In the genomic region with DNA sequence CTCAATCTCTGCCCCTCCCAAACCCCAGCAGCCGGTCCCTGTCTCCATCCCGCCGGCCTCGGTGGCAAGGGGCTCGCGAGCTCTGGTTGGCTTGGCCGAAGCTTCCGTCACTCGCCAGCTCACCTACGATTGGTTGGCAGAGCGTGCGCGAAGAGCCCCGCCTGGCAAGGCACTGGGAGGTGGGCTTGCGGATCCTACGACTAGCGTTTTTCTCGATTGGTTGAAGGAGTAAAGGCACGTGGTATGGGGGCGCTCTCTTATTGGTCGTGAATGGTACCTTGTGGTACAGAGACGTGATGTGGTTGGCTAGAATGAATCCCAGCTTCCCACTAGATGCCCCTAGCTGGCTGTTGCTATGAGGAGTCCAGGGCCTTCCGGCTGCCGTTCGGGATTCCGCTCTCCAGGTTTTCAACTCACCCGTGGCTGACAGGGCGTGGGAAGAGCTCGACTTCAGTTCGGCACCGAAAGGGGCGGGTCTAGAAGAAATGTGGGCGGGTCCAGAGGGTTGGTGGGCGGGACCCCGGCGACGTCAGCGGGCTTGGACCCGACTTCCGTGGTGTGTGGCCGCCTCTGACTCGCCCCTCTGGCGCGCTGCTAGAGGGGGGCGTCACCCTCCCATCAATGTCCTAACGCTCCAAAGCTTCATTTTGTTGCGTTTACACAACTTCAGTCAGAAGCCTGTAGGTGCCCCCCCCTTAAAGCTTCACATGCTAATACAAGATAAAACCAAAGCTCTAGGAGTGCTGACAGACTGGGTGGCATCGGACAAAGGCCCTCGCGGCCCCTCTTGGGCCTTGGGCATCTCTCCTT, we compare ENCODE assay signal across 8 cellular contexts. TPM values are rescaled to one million over a fixed set of nuclear protein-coding genes. Genes with fewer than 3 reads are reported as not detected.
DNase-seq lines count a peak whose midpoint lies in the region; ATAC-seq and TF ChIP-seq lines count a peak whose summit lies in the region.

No MANE protein-coding gene starts in this region.

- peak overlapping the region; percentile 97 for H2AFZ ChIP-seq in IMR-90 (replicated peaks; ENCODE audit: low read length, poor library complexity)
- peak overlapping the region; percentile 95 for H2AFZ ChIP-seq in OCI-LY7 (ENCODE audit: low read length)

- peak overlapping the region; percentile 90 for H4K5ac ChIP-seq in IMR-90 (ENCODE audit: low read depth, low read length)

- H2BK5ac ChIP-seq in IMR-90 (ENCODE audit: low read depth, low read length, poor library complexity, severe bottlenecking): peak overlapping the region; percentile 89

- peaks cover 4% of the 10 kb centered on the region for H3K9me1 ChIP-seq in IMR-90 (ENCODE audit: insufficient read depth, low read length)

- H3K79me2 ChIP-seq in OCI-LY7 (ENCODE audit: insufficient read depth, low read depth, low read length): peaks cover 28% of the 10 kb centered on the region; the same call in 1 of the 2 replicates

- H3K4me3 ChIP-seq in IMR-90 (ENCODE audit: insufficient read depth, low read depth, low read length) (peak overlapping the region; percentile 77), OCI-LY7 (ENCODE audit: low read depth, low read length, poor library complexity, severe bottlenecking) (peak overlapping the region; percentile 85)

- H4K91ac ChIP-seq in IMR-90 (ENCODE audit: insufficient read depth, low read depth, low read length): peak overlapping the region; percentile 89

- peak overlapping the region; percentile 81 for H2BK20ac ChIP-seq in IMR-90 (ENCODE audit: low read depth, low read length)

- H3K4me2 ChIP-seq in IMR-90 (ENCODE audit: low read depth, low read length) (peak overlapping the region; percentile 84), OCI-LY7 (ENCODE audit: low read length) (peak overlapping the region; percentile 98)

- DNase-seq in DMS 273 treated with DMSO at 0.1 percent for 48 hours (lab: John Stamatoyannopoulos, UW) (peak; percentile 99), IMR-90 (peak; percentile 100), OCI-LY7 (ENCODE audit: low spot score) (peak; percentile 95), activated T-cell treated with anti-CD3 and anti-CD28 coated beads for 4 hours (peak; percentile 97), epidermal melanocyte (ENCODE audit: insufficient read length, low spot score) (peak; percentile 65), midbrain (lab: John Stamatoyannopoulos, UW) (peak; percentile 100)
- peak; percentile 94 to 98 for DNase-seq in stimulated activated CD8-positive, alpha-beta memory T cell treated with anti-CD3 and anti-CD28 coated beads, Interleukin-15, amount 100 ng/mL, for 48 hours (ENCODE audit: low read depth in 2 of 2)

- POLR2A ChIA-PET in IMR-90 (lab: Charles Lee; ENCODE audit: unreplicated experiment): interaction anchor here (0.5 to 1.3 kb wide), 5 partner anchors 26 to 115 kb away, joined by 3 to 5 read pairs (median 3); no protein-coding TSS in a partner anchor
- POLR2A ChIA-PET in OCI-LY7 (lab: Charles Lee): interaction anchor here (0.6 to 1.5 kb wide), 6 partner anchors 9 to 208 kb away, joined by 3 to 5 read pairs (median 4); no protein-coding TSS in a partner anchor

- in situ Hi-C loops in IMR-90 (cut with MboI; ENCODE audit: low sequenced_read_pairs): no loop called here

- H3K4ac ChIP-seq in IMR-90 (ENCODE audit: low read depth, low read length): peak overlapping the region; percentile 97

- peaks cover 4% of the 10 kb centered on the region for H3K4me1 ChIP-seq in IMR-90 (ENCODE audit: control insufficient read depth, insufficient read depth, low read length)
- peaks cover 20% of the 10 kb centered on the region for H3K4me1 ChIP-seq in OCI-LY7 (ENCODE audit: insufficient read depth, low read length, poor library complexity, severe bottlenecking)

- peak overlapping the region; percentile 98 for H3K14ac ChIP-seq in IMR-90 (replicated peaks; ENCODE audit: low read depth, low read length)

- TF ChIP-seq CTCF in IMR-90 (conservative IDR thresholded peaks at IDR 0.05; ENCODE audit: low read depth, low read length) (no peak), OCI-LY7 (conservative IDR thresholded peaks at IDR 0.05; ENCODE audit: low read length) (no peak)

- TF ChIP-seq POLR2A in IMR-90 (IDR thresholded peaks at IDR 0.05; ENCODE audit: low read depth, low read length): no peak

- H3K79me1 ChIP-seq in IMR-90 (ENCODE audit: low read depth in 1 of 2, low read length in 2 of 2): peaks cover 8 to 42% of the 10 kb centered on the region in 2 experiments

- H2AK9ac ChIP-seq in IMR-90 (replicated peaks; ENCODE audit: low read depth, low read length, poor library complexity): peak overlapping the region; percentile 95

- CTCF ChIA-PET in IMR-90 (lab: Yijun Ruan, JAX): interaction anchor here (0.8 to 1.1 kb wide), 3 partner anchors 17 to 142 kb away, joined by 3 to 5 read pairs (median 3); no protein-coding TSS in a partner anchor
- CTCF ChIA-PET in OCI-LY7 (lab: Charles Lee; ENCODE audit: unreplicated experiment): no interaction called here

- peak overlapping the region; percentile 98 for H3K23ac ChIP-seq in IMR-90 (ENCODE audit: low read depth, low read length)

- intact Hi-C loops in IMR-90 (cut with micrococcal nuclease) (loop anchor here (2.0 to 10.0 kb wide), 4 partner anchors 66 to 210 kb away; partner anchors contain the start of gene MBNL2), OCI-LY7 (cut with micrococcal nuclease; ENCODE audit: unreplicated experiment) (loop anchor here (2.0 to 10.0 kb wide), 3 partner anchors 208 to 1142 kb away; partner anchors contain the start of genes IPO5 and STK24)

- peak overlapping the region; percentile 39 to 98 for H4K8ac ChIP-seq in IMR-90 (ENCODE audit: low read depth in 2 of 2, low read length in 2 of 2)

- H3K27ac ChIP-seq in IMR-90 (ENCODE audit: insufficient read depth, low read length) (peak overlapping the region; percentile 88), OCI-LY7 (ENCODE audit: low read depth, low read length, poor library complexity, severe bottlenecking) (peak overlapping the region; percentile 91)

- peak overlapping the region; percentile 88 for H3K18ac ChIP-seq in IMR-90 (ENCODE audit: low read depth, low read length)

- ATAC-seq in GM21529 (IDR thresholded peaks at IDR 0.05; ENCODE audit: unreplicated experiment) (peak; percentile 78), IMR-90 (ENCODE audit: low read depth) (peak; percentile 78)

- H2BK120ac ChIP-seq in IMR-90 (ENCODE audit: low read depth, low read length): peak overlapping the region; percentile 86

- H3K9ac ChIP-seq in IMR-90 (ENCODE audit: low read depth, low read length): peak overlapping the region; percentile 88

- H3K36me3 ChIP-seq in IMR-90 (ENCODE audit: control insufficient read depth, insufficient read depth, low read length): no peaks in the 10 kb centered on the region
- H3K36me3 ChIP-seq in OCI-LY7 (ENCODE audit: insufficient read depth, low read length): no peaks in the 10 kb centered on the region

- 0% methylated on average over 10 of the region's 50 CpGs; no CpG with 5 or more reads in 1 of the 2 experiments for WGBS in IMR-90 (ENCODE audit: extremely low coverage in 2 of 2, insufficient read length in 1 of 2), 2 experiments

- H3K27me3 ChIP-seq in IMR-90 (ENCODE audit: control insufficient read depth, insufficient read depth, low read length): no peaks in the 10 kb centered on the region

- H3K9me3 ChIP-seq in IMR-90 (ENCODE audit: control insufficient read depth, insufficient read depth, low read length) (no peaks in the 10 kb centered on the region), OCI-LY7 (ENCODE audit: low read length) (no peaks in the 10 kb centered on the region)

- BruUV-seq in IMR-90 (replicated peaks; lab: Mats Ljungman, UMichigan): no TSS peak
- BruUV-seq in OCI-LY7 (replicated peaks; lab: Mats Ljungman, UMichigan): no TSS peak

- H3K56ac ChIP-seq in IMR-90 (ENCODE audit: extremely low read depth, insufficient read depth, low read length): peak overlapping the region; percentile 97

- H3K9me2 ChIP-seq in OCI-LY7 (ENCODE audit: insufficient read depth, low read length): no peaks in the 10 kb centered on the region

- H2BK15ac ChIP-seq in IMR-90 (ENCODE audit: low read depth, low read length): peak overlapping the region; percentile 89; the same call in 2 of the 3 replicates

- dilution Hi-C loops in IMR-90 (cut with HindIII; ENCODE audit: low sequenced_read_pairs, unreplicated experiment): no loop called here

- peaks cover 11% of the 10 kb centered on the region for H4K20me1 ChIP-seq in IMR-90 (ENCODE audit: insufficient read depth, low read length)
- no peaks in the 10 kb centered on the region for H4K20me1 ChIP-seq in OCI-LY7 (ENCODE audit: insufficient read depth, low read length)

- no peak for TF ChIP-seq RAD21 in IMR-90 (IDR thresholded peaks at IDR 0.05; ENCODE audit: low read length)

- H2AK5ac ChIP-seq in IMR-90 (ENCODE audit: low read depth, low read length): peak overlapping the region; percentile 52

TF ChIP-seq in IMR-90, 13 proteins besides CTCF, POLR2A, EP300 and RAD21 (continues in another document):
- TF ChIP-seq SMC3 (IDR thresholded peaks at IDR 0.05; ENCODE audit: low read depth, low read length): no peak
- TF ChIP-seq CHD1 (IDR thresholded peaks at IDR 0.05; ENCODE audit: low read depth, low read length): peak; percentile 38; the same call in 1 of the 2 replicates
- TF ChIP-seq ELK1 (IDR thresholded peaks at IDR 0.05; ENCODE audit: borderline replicate concordance, low read depth, low read length): no peak
- TF ChIP-seq MXI1 (IDR thresholded peaks at IDR 0.05; ENCODE audit: borderline replicate concordance, low read depth, low read length): no peak; the same call in 1 of the 2 replicates
- peak; percentile 46; the same call in 1 of the 2 replicates for TF ChIP-seq CEBPB (IDR thresholded peaks at IDR 0.05; ENCODE audit: low read depth, low read length)
- TF ChIP-seq MAZ (IDR thresholded peaks at IDR 0.05; ENCODE audit: borderline replicate concordance, low read depth, low read length): peak; percentile 69
- no peak for TF ChIP-seq NFE2L2 (IDR thresholded peaks at IDR 0.05; ENCODE audit: low read depth, low read length)
- TF ChIP-seq MAFK (IDR thresholded peaks at IDR 0.05; ENCODE audit: low read depth, low read length): no peak

RNA-seq across cellular contexts. Expression of gene RAP2A, which starts 0.8 kb away (rescaled TPM):
- total RNA-seq in IMR-90 (2012; rRNA removed): 21.0 and 28.9 TPM in 2 replicates
- 5.5 and 6.4 TPM in 2 replicates for polyA plus RNA-seq in IMR-90 (2012; rRNA removed)
- 1.3 and 2.1 TPM in 2 replicates for polyA plus RNA-seq in IMR-90 (2012; cell fraction: cytosol; rRNA removed)
- 1.4 and 6.4 TPM in 2 replicates for polyA plus RNA-seq in IMR-90 (2012; cell fraction: nucleus; rRNA removed; ENCODE audit: low replicate concordance)
- 8.2 and 9.2 TPM in 2 replicates for total RNA-seq in OCI-LY7 (2014; rRNA removed; shearing (Covaris generic))
- total RNA-seq in OCI-LY7 (2022): 15.4 and 15.9 TPM in 2 replicates

Comparison
In these comparisons a context has a peak if more than half of its experiments do, and no peak if none do; other contexts are left out.
1. Peak in every context shown above with its lines: DNase-seq, ATAC-seq, H3K4me3 ChIP-seq and H3K27ac ChIP-seq.